17 cellular contexts compared by ENCODE assay signal in the genomic region with DNA sequence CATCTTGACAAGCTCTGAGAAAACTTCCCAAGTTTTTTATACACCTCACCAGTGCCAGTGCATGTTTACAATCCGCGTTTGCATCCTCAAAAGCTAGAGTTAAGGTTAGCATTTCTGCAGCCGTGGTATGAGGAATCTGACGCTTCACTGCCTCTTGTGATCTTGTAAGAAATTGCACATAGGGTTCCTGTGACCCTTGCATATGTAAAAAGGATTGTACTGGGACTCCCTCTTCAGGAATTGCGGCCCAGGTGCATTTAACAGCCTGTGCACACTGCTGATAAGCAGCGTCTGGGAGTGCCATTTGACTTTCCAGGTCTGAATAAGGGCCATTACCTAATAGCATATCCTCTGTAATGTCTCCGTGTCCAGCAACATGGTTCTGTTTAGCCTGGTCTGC. TPM values are rescaled to one million over a fixed set of nuclear protein-coding genes. Genes with fewer than 3 reads are reported as not detected.
DNase-seq lines count a peak whose midpoint lies in the region; ATAC-seq and TF ChIP-seq lines count a peak whose summit lies in the region.
"Had no signal": no experiment of that assay in that cellular context is flagged by ENCODE, and none has a peak within 500 bp of the region (broad histone marks: within the 10 kb centered on the region; RNA-seq: fewer than 3 reads in every experiment).

No MANE protein-coding gene starts in this region.

- no peaks in the 10 kb centered on the region for H3K27me3 ChIP-seq in A673 (replicated peaks; ENCODE audit: insufficient read depth, low read depth, low read length, poor library complexity)
- no peaks in the 10 kb centered on the region for H3K27me3 ChIP-seq in dorsolateral prefrontal cortex

- BruUV-seq in A673 (replicated peaks; lab: Mats Ljungman, UMichigan) = no TSS peak

- H3K4me1 ChIP-seq in A673 (ENCODE audit: insufficient read depth, low read length, poor library complexity, severe bottlenecking) = peaks cover 27% of the 10 kb centered on the region
- H3K4me1 ChIP-seq: prostate gland had no signal

- intact Hi-C loops in A673 (cut with micrococcal nuclease; ENCODE audit: unreplicated experiment) = no loop called here
- intact Hi-C loops in dorsolateral prefrontal cortex (cut with DNase I) = no loop called here

- H3K27ac ChIP-seq in A673 (ENCODE audit: low read depth, low read length, poor library complexity, severe bottlenecking) = no peak overlapping the region
- no peak overlapping the region for H3K27ac ChIP-seq in dorsolateral prefrontal cortex
- H3K27ac ChIP-seq: prostate gland had no signal

- H3K36me3 ChIP-seq in A673 (ENCODE audit: insufficient read depth, low read length, poor library complexity, severe bottlenecking) = no peaks in the 10 kb centered on the region
- H3K36me3 ChIP-seq: prostate gland had no signal

- ATAC-seq in HG02981 (IDR thresholded peaks at IDR 0.05; ENCODE audit: unreplicated experiment) (no peak), GM19467 (IDR thresholded peaks at IDR 0.05; ENCODE audit: unreplicated experiment) (no peak)
- ATAC-seq: mucosa of descending colon had no signal

- peak; percentile 70 for DNase-seq in A673 (ENCODE audit: low spot score)
- DNase-seq in ELR (ENCODE audit: low read depth) = peak; percentile 48
- DNase-seq in NCI-H524 treated with DMSO at 0.1 percent for 48 hours (lab: John Stamatoyannopoulos, UW) = peak; percentile 2
- DNase-seq in choroid plexus epithelial cell (ENCODE audit: low read depth) = peak; percentile 32
- no peak for DNase-seq in NCI-H2081 (lab: John Stamatoyannopoulos, UW)
- DNase-seq in dorsolateral prefrontal cortex = no peak
- DNase-seq: activated CD4-positive, alpha-beta T cell treated with anti-CD3 and anti-CD28 coated beads, Interleukin-2, amount 50 U/mL, for 1 hour; activated effector memory CD4-positive, alpha-beta T cell treated with Interleukin-2 at 50 U/mL for 16 hours; C1 segment of cervical spinal cord; erythroblast; H7; mucosa of descending colon; stimulated activated CD4-positive, alpha-beta T cell treated with anti-CD3 and anti-CD28 coated beads, Interleukin-2, amount 100 ng/mL, for 24 hours; stimulated activated naive CD4-positive, alpha-beta T cell had no signal

- peak; percentile 44 for TF ChIP-seq CTCF in A673 (conservative IDR thresholded peaks at IDR 0.05; ENCODE audit: low read depth, low read length)
- TF ChIP-seq CTCF in choroid plexus epithelial cell (conservative IDR thresholded peaks at IDR 0.05; ENCODE audit: low read depth, low read length) = peak; percentile 19
- no peak for TF ChIP-seq CTCF in dorsolateral prefrontal cortex (IDR thresholded peaks at IDR 0.05 in 54 of 56, conservative IDR thresholded peaks at IDR 0.05 in 2 of 56; ENCODE audit: low read depth in 1 of 56, partially characterized antibody in 56 of 56)

- H3K9me3 ChIP-seq in A673 (ENCODE audit: low read depth, low read length, poor library complexity, severe bottlenecking) = no peaks in the 10 kb centered on the region
- H3K9me3 ChIP-seq: prostate gland had no signal

- CTCF ChIA-PET in A673 (lab: Charles Lee) = no interaction called here

- POLR2A ChIA-PET in A673 (lab: Charles Lee; ENCODE audit: low non-redundant PET) = no interaction called here

- no peak overlapping the region for H3K4me3 ChIP-seq in A673 (ENCODE audit: low read depth, low read length, poor library complexity, severe bottlenecking)
- H3K4me3 ChIP-seq in choroid plexus epithelial cell (ENCODE audit: low read depth, low read length) = no peak overlapping the region
- no peak overlapping the region for H3K4me3 ChIP-seq in dorsolateral prefrontal cortex
- H3K4me3 ChIP-seq: mucosa of descending colon, prostate gland had no signal

RNA-seq across cellular contexts. Expression of gene FPR3, which starts 15.3 kb away (rescaled TPM):
- total RNA-seq in A673 (2021) (not detected in 2 replicates), dorsolateral prefrontal cortex (1 to 10 TPM in 44 of 120 experiments, under 1 TPM in 66, not detected in 10; 0.17 to 4.0 (median 0.88) TPM)
- total RNA-seq: H7 had no signal

RNA-seq across cellular contexts. Expression of gene FPR2, which starts 49.2 kb away (rescaled TPM):
- total RNA-seq in A673 (2021) (not detected in 2 replicates), dorsolateral prefrontal cortex (10 to 100 TPM in 1 of 120 experiments, 1 to 10 TPM in 48, under 1 TPM in 52, not detected in 19; 0.19 to 10.7 (median 0.99) TPM)
- total RNA-seq: H7 had no signal

RNA-seq across cellular contexts. Expression of gene FPR1, which starts 58.5 kb away (rescaled TPM):
- total RNA-seq in A673 (2021) (not detected in 2 replicates), dorsolateral prefrontal cortex (10 to 100 TPM in 52 of 120 experiments, 1 to 10 TPM in 68; 1.1 to 63.7 (median 7.9) TPM)
- total RNA-seq: H7 had no signal

Comparison
In these comparisons a context has a peak if more than half of its experiments do, and no peak if none do; other contexts are left out.
1. DNase-seq: peak in A673 (single experiment), ELR (single experiment), NCI-H524 treated with DMSO at 0.1 percent for 48 hours (single experiment) and choroid plexus epithelial cell (single experiment); none in NCI-H2081 (0 of 2) and dorsolateral prefrontal cortex (0 of 10).
2. CTCF ChIP-seq: peak in A673 (single experiment) and choroid plexus epithelial cell (single experiment); none in dorsolateral prefrontal cortex (0 of 56).